ENCODE assay signal across 9 cellular contexts in genomic region chr1:238252033-238252802, GRCh38.
DNase-seq lines count a peak whose midpoint lies in the region; ATAC-seq and TF ChIP-seq lines count a peak whose summit lies in the region.
"Had no signal": no experiment of that assay in that cellular context is flagged by ENCODE, and none has a peak within 500 bp of the region (broad histone marks: within the 10 kb centered on the region; RNA-seq: fewer than 3 reads in every experiment).

No MANE protein-coding gene starts in this region.

- ATAC-seq in activated CD8-positive, alpha-beta memory T cell treated with anti-CD3 and anti-CD28 coated beads, Interleukin-2, amount 10 ng/mL, durations not matched to agents 7 days and 5 days: no peak
- peak; percentile 88 for ATAC-seq in HG02623 (IDR thresholded peaks at IDR 0.05; ENCODE audit: unreplicated experiment)
- ATAC-seq in activated T-helper 17 cell treated with anti-CD3 and anti-CD28 coated beads, Interleukin-2, amount 50 U/mL, for 72 hours (replicated peaks): no peak

- peaks cover 3% of the 10 kb centered on the region for H3K9me3 Mint-ChIP-seq in activated CD8-positive, alpha-beta memory T cell treated with anti-CD3 and anti-CD28 coated beads, Interleukin-2, amount 10 ng/mL, durations not matched to agents 7 days and 5 days (ENCODE audit: low read depth)
- H3K9me3 Mint-ChIP-seq in activated T-helper 17 cell treated with anti-CD3 and anti-CD28 coated beads, Interleukin-2, amount 50 U/mL, for 72 hours: no peaks in the 10 kb centered on the region
- H3K9me3 Mint-ChIP-seq: dendritic cell treated with granulocyte-macrophage colony-stimulating factor and Interleukin-4, amounts not matched to agents 40 ng/mL and 50 ng/mL, for 4 days had no signal

- H3K4me1 Mint-ChIP-seq in activated CD8-positive, alpha-beta memory T cell treated with anti-CD3 and anti-CD28 coated beads, Interleukin-2, amount 10 ng/mL, durations not matched to agents 7 days and 5 days: no peaks in the 10 kb centered on the region
- H3K4me1 Mint-ChIP-seq in activated T-helper 17 cell treated with anti-CD3 and anti-CD28 coated beads, Interleukin-2, amount 50 U/mL, for 72 hours: no peaks in the 10 kb centered on the region

- CTCF ChIA-PET in activated CD8-positive, alpha-beta memory T cell treated with anti-CD3 and anti-CD28 coated beads, Interleukin-2, amount 10 ng/mL, durations not matched to agents 7 days and 5 days (lab: Charles Lee): no interaction called here

- H3K36me3 Mint-ChIP-seq in activated CD8-positive, alpha-beta memory T cell treated with anti-CD3 and anti-CD28 coated beads, Interleukin-2, amount 10 ng/mL, durations not matched to agents 7 days and 5 days: no peaks in the 10 kb centered on the region
- no peaks in the 10 kb centered on the region for H3K36me3 Mint-ChIP-seq in activated T-helper 17 cell treated with anti-CD3 and anti-CD28 coated beads, Interleukin-2, amount 50 U/mL, for 72 hours (ENCODE audit: low read depth)

- TF ChIP-seq CTCF in kidney epithelial cell (IDR thresholded peaks at IDR 0.05; ENCODE audit: insufficient read depth, low read length, poor library complexity, severe bottlenecking): peak; percentile 48

- H3K27ac Mint-ChIP-seq in activated CD8-positive, alpha-beta memory T cell treated with anti-CD3 and anti-CD28 coated beads, Interleukin-2, amount 10 ng/mL, durations not matched to agents 7 days and 5 days: no peak overlapping the region
- H3K27ac Mint-ChIP-seq in activated T-helper 17 cell treated with anti-CD3 and anti-CD28 coated beads, Interleukin-2, amount 50 U/mL, for 72 hours: no peak overlapping the region
- H3K27ac Mint-ChIP-seq: dendritic cell treated with granulocyte-macrophage colony-stimulating factor and Interleukin-4, amounts not matched to agents 40 ng/mL and 50 ng/mL, for 4 days had no signal

- no peaks in the 10 kb centered on the region for H3K36me3 ChIP-seq in kidney epithelial cell (ENCODE audit: control insufficient read depth, insufficient read depth, low read length)

- H3K27me3 Mint-ChIP-seq in activated CD8-positive, alpha-beta memory T cell treated with anti-CD3 and anti-CD28 coated beads, Interleukin-2, amount 10 ng/mL, durations not matched to agents 7 days and 5 days: no peaks in the 10 kb centered on the region
- H3K27me3 Mint-ChIP-seq in activated T-helper 17 cell treated with anti-CD3 and anti-CD28 coated beads, Interleukin-2, amount 50 U/mL, for 72 hours: no peaks in the 10 kb centered on the region
- H3K27me3 Mint-ChIP-seq: dendritic cell treated with granulocyte-macrophage colony-stimulating factor and Interleukin-4, amounts not matched to agents 40 ng/mL and 50 ng/mL, for 4 days had no signal

- no peak overlapping the region for H3K4me3 ChIP-seq in kidney epithelial cell (ENCODE audit: low read depth, low read length)

- DNase-seq in activated CD8-positive, alpha-beta memory T cell treated with anti-CD3 and anti-CD28 coated beads, Interleukin-2, amount 10 ng/mL, durations not matched to agents 7 days and 5 days: peak; percentile 43
- no peak for DNase-seq in activated CD8-positive, alpha-beta memory T cell treated with anti-CD3 and anti-CD28 coated beads, Interleukin-2, amount 50 U/mL, for 48 hours
- DNase-seq in NOMO-1 treated with DMSO at 0.1 percent for 48 hours (lab: John Stamatoyannopoulos, UW; ENCODE audit: unreplicated experiment): peak; percentile 70
- peak; percentile 77 for DNase-seq in astrocyte of the hippocampus (ENCODE audit: low read depth, low spot score)
- peak; percentile 21 for DNase-seq in kidney epithelial cell (ENCODE audit: low read depth)
- DNase-seq in stimulated activated CD8-positive, alpha-beta memory T cell treated with anti-CD3 and anti-CD28 coated beads, Interleukin-4, amount 100 ng/mL, for 48 hours: peak; percentile 53

- H3K27me3 ChIP-seq in kidney epithelial cell (ENCODE audit: control insufficient read depth, insufficient read depth, low read length): no peaks in the 10 kb centered on the region

- H3K4me3 Mint-ChIP-seq in activated CD8-positive, alpha-beta memory T cell treated with anti-CD3 and anti-CD28 coated beads, Interleukin-2, amount 10 ng/mL, durations not matched to agents 7 days and 5 days: no peak overlapping the region
- H3K4me3 Mint-ChIP-seq in activated T-helper 17 cell treated with anti-CD3 and anti-CD28 coated beads, Interleukin-2, amount 50 U/mL, for 72 hours: no peak overlapping the region
- H3K4me3 Mint-ChIP-seq: dendritic cell treated with granulocyte-macrophage colony-stimulating factor and Interleukin-4, amounts not matched to agents 40 ng/mL and 50 ng/mL, for 4 days had no signal
